ENCODE assay signal across 9 cellular contexts in the genomic region with DNA sequence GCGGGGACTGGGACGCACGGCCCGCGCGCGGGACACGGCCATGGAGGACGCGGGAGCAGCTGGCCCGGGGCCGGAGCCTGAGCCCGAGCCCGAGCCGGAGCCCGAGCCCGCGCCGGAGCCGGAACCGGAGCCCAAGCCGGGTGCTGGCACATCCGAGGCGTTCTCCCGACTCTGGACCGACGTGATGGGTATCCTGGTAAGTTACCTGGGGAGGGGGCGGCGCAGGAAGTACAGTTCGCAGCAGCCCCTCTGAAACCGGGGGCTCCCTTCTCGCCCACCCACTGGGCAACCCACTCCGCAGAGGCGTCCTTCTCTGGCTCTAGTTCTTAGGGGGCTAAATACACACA. TPM values are rescaled to one million over a fixed set of nuclear protein-coding genes. Genes with fewer than 3 reads are reported as not detected.
DNase-seq lines count a peak whose midpoint lies in the region; ATAC-seq and TF ChIP-seq lines count a peak whose summit lies in the region.
"Had no signal": no experiment of that assay in that cellular context is flagged by ENCODE, and none has a peak within 500 bp of the region (broad histone marks: within the 10 kb centered on the region; RNA-seq: fewer than 3 reads in every experiment).

No MANE protein-coding gene starts in this region.

- no peak for ATAC-seq in right lobe of liver
- no peak for ATAC-seq in HG02678 (IDR thresholded peaks at IDR 0.05; ENCODE audit: unreplicated experiment)
- no peak for ATAC-seq in HG02970 (IDR thresholded peaks at IDR 0.05; ENCODE audit: low FRiP score, unreplicated experiment)

- no peaks in the 10 kb centered on the region for H3K36me3 ChIP-seq in right lobe of liver

- intact Hi-C loops in right lobe of liver (cut with DNase I): no loop called here

- no peaks in the 10 kb centered on the region for H3K9me3 Mint-ChIP-seq in T-helper 1 cell treated with Interleukin-12 subunit alpha and Interleukin-12 subunit beta and Interleukin-4 antibody, amounts not matched to agents 30 μg/mL and 1 μg/mL, for 36 hours

- TF ChIP-seq POLR2A in right lobe of liver (IDR thresholded peaks at IDR 0.05): no peak

- H3K4me3 ChIP-seq in astrocyte of the cerebellum (ENCODE audit: low read depth, low read length) (peak overlapping the region; percentile 71), right lobe of liver (peak overlapping the region; percentile 62 to 80 (median 63))

- H3K4me1 Mint-ChIP-seq in T-helper 1 cell treated with Interleukin-12 subunit alpha and Interleukin-12 subunit beta and Interleukin-4 antibody, amounts not matched to agents 30 μg/mL and 1 μg/mL, for 36 hours (ENCODE audit: low read depth): peaks cover 11% of the 10 kb centered on the region

- WGBS in right lobe of liver (ENCODE audit: insufficient coverage, low coverage, low lambda C conversion rate, missing lambda C conversion rate): 6% methylated on average over 7 of the region's 34 CpGs

- H3K9me3 ChIP-seq in right lobe of liver: no peaks in the 10 kb centered on the region

- peaks cover 0 to 10% (median 0%) of the 10 kb centered on the region in 4 donors for H3K4me1 ChIP-seq in right lobe of liver

- H3K27ac ChIP-seq in right lobe of liver (peak overlapping the region; percentile 88 to 92 (median 91)), temporal lobe (ENCODE audit: low read depth, low read length) (peak overlapping the region; percentile 66)

- in situ Hi-C loops in astrocyte of the cerebellum (cut with HindIII; ENCODE audit: low sequenced_read_pairs): no loop called here

- no peak overlapping the region for H3K27ac Mint-ChIP-seq in T-helper 1 cell treated with Interleukin-12 subunit alpha and Interleukin-12 subunit beta and Interleukin-4 antibody, amounts not matched to agents 30 μg/mL and 1 μg/mL, for 36 hours

- no peaks in the 10 kb centered on the region for H3K27me3 ChIP-seq in right lobe of liver

- peaks cover 7% of the 10 kb centered on the region for H3K36me3 Mint-ChIP-seq in T-helper 1 cell treated with Interleukin-12 subunit alpha and Interleukin-12 subunit beta and Interleukin-4 antibody, amounts not matched to agents 30 μg/mL and 1 μg/mL, for 36 hours (ENCODE audit: low read depth)

- DNase-seq in T-helper 1 cell (no peak), astrocyte of the cerebellum (ENCODE audit: low read depth) (no peak), right lobe of liver (no peak), ecto neural progenitor cell (ENCODE audit: low spot score) (no peak)
- DNase-seq: AML-193 had no signal

- TF ChIP-seq CTCF in astrocyte of the cerebellum (IDR thresholded peaks at IDR 0.05; ENCODE audit: low read depth, low read length, missing control alignments): no peak
- no peak for TF ChIP-seq CTCF in right lobe of liver (IDR thresholded peaks at IDR 0.05)

- peaks cover 60% of the 10 kb centered on the region for H3K27me3 Mint-ChIP-seq in T-helper 1 cell treated with Interleukin-12 subunit alpha and Interleukin-12 subunit beta and Interleukin-4 antibody, amounts not matched to agents 30 μg/mL and 1 μg/mL, for 36 hours (ENCODE audit: low read depth)

- peak overlapping the region; percentile 4 for H3K4me3 Mint-ChIP-seq in T-helper 1 cell treated with Interleukin-12 subunit alpha and Interleukin-12 subunit beta and Interleukin-4 antibody, amounts not matched to agents 30 μg/mL and 1 μg/mL, for 36 hours

RNA-seq across cellular contexts. Expression of a gene that starts 0.4 kb away (rescaled TPM):
- total RNA-seq in right lobe of liver (10 to 100 TPM; 12.0 to 19.0 (median 15.8) TPM), temporal lobe (19.4 TPM)
